In genomic region chr21:35801388-35801787, GRCh38 we compare ENCODE assay signal across 18 cellular contexts.
DNase-seq lines count a peak whose midpoint lies in the region; ATAC-seq lines count a peak whose summit lies in the region.
"Had no signal": no experiment of that assay in that cellular context is flagged by ENCODE, and none has a peak within 500 bp of the region (broad histone marks: within the 10 kb centered on the region; RNA-seq: fewer than 3 reads in every experiment).

No MANE protein-coding gene starts in this region.

- H3K36me3 ChIP-seq in BLaER1: no peaks in the 10 kb centered on the region
- H3K36me3 ChIP-seq: SJSA1 had no signal

- H3K9ac ChIP-seq in BLaER1: no peak overlapping the region

- POLR2A ChIA-PET in T-cell (lab: Charles Lee): no interaction called here

- no peak overlapping the region for H3K27ac Mint-ChIP-seq in T-cell
- H3K27ac Mint-ChIP-seq: progenitor cell of endocrine pancreas; stimulated activated effector memory CD8-positive, alpha-beta T cell treated with anti-CD3 and anti-CD28 coated beads, Interleukin-12 subunit alpha, Interleukin-12 subunit beta, amount 100 ng/mL, for 72 hours; T-helper 17 cell had no signal

- CTCF ChIA-PET in T-cell (lab: Charles Lee): no interaction called here

- H3K4me3 Mint-ChIP-seq in T-cell: no peak overlapping the region
- H3K4me3 Mint-ChIP-seq: stimulated activated effector memory CD8-positive, alpha-beta T cell treated with anti-CD3 and anti-CD28 coated beads, Interleukin-12 subunit alpha, Interleukin-12 subunit beta, amount 100 ng/mL, for 72 hours; T-helper 17 cell had no signal

- peaks cover 10% of the 10 kb centered on the region for H3K4me1 ChIP-seq in BLaER1

- no peaks in the 10 kb centered on the region for H3K9me3 Mint-ChIP-seq in T-cell
- H3K9me3 Mint-ChIP-seq: stimulated activated effector memory CD8-positive, alpha-beta T cell treated with anti-CD3 and anti-CD28 coated beads, Interleukin-12 subunit alpha, Interleukin-12 subunit beta, amount 100 ng/mL, for 72 hours had no signal

- H3K4me2 ChIP-seq in BLaER1: peak overlapping the region; percentile 43

- no peak overlapping the region for H3K27ac ChIP-seq in BLaER1
- H3K27ac ChIP-seq: SJSA1 had no signal

- H3K36me3 Mint-ChIP-seq in T-cell: no peaks in the 10 kb centered on the region
- H3K36me3 Mint-ChIP-seq: stimulated activated effector memory CD8-positive, alpha-beta T cell treated with anti-CD3 and anti-CD28 coated beads, Interleukin-12 subunit alpha, Interleukin-12 subunit beta, amount 100 ng/mL, for 72 hours had no signal

- peaks cover 7 to 26% of the 10 kb centered on the region in 2 donors for H3K27me3 Mint-ChIP-seq in T-cell
- H3K27me3 Mint-ChIP-seq: progenitor cell of endocrine pancreas had no signal

- no peak overlapping the region for H3K4me3 ChIP-seq in BLaER1
- H3K4me3 ChIP-seq: SJSA1 had no signal

- peak; percentile 95 for DNase-seq in DMS153 (lab: John Stamatoyannopoulos, UW)
- DNase-seq in NCI-H187 (lab: John Stamatoyannopoulos, UW): peak; percentile 41 to 53
- DNase-seq in T-cell: peak in 14 of 34 experiments; percentile 1 to 31 (median 10)
- no peak for DNase-seq in stimulated activated naive CD4-positive, alpha-beta T cell treated with Interleukin-2 at 50 U/mL for 16 hours (lab: John Stamatoyannopoulos, UW)
- no peak for DNase-seq in NCI-H526 (lab: John Stamatoyannopoulos, UW)
- DNase-seq in SK-N-DZ (ENCODE audit: low spot score): no peak
- DNase-seq: activated CD8-positive, alpha-beta memory T cell treated with anti-CD3 and anti-CD28 coated beads, Interleukin-2, amount 50 U/mL, for 48 hours; activated effector memory CD4-positive, alpha-beta T cell treated with Interleukin-2 at 50 U/mL for 16 hours; cortex of kidney; Kasumi-1; left colon; midbrain; T-helper 17 cell had no signal

- H3K27me3 ChIP-seq in BLaER1: no peaks in the 10 kb centered on the region
- H3K27me3 ChIP-seq: SJSA1 had no signal

- H3K9me3 ChIP-seq in BLaER1: peaks cover 68% of the 10 kb centered on the region
- H3K9me3 ChIP-seq: SJSA1 had no signal

- ATAC-seq in T-cell (replicated peaks in 1 of 4) (peak; percentile 31 to 54 (median 36)), HG02642 (IDR thresholded peaks at IDR 0.05; ENCODE audit: poor library complexity, unreplicated experiment) (no peak)
- ATAC-seq: left colon; stimulated activated effector memory CD8-positive, alpha-beta T cell treated with anti-CD3 and anti-CD28 coated beads, Interleukin-12 subunit alpha, Interleukin-12 subunit beta, amount 100 ng/mL, for 72 hours; T-helper 17 cell had no signal

- peaks cover 6 to 17% (median 7%) of the 10 kb centered on the region in 3 donors for H3K4me1 Mint-ChIP-seq in T-cell
- H3K4me1 Mint-ChIP-seq: stimulated activated effector memory CD8-positive, alpha-beta T cell treated with anti-CD3 and anti-CD28 coated beads, Interleukin-12 subunit alpha, Interleukin-12 subunit beta, amount 100 ng/mL, for 72 hours; T-helper 17 cell had no signal

- no peaks in the 10 kb centered on the region for H4K20me1 ChIP-seq in BLaER1

Comparison
In these comparisons a context has a peak if more than half of its experiments do, and no peak if none do; other contexts are left out.
1. DNase-seq: peak in DMS153 (single experiment) and NCI-H187 (2 of 2); none in stimulated activated naive CD4-positive, alpha-beta T cell treated with Interleukin-2 at 50 U/mL for 16 hours (single experiment), NCI-H526 (0 of 2) and SK-N-DZ (single experiment).